2 cellular contexts compared by ENCODE assay signal in the genomic region with DNA sequence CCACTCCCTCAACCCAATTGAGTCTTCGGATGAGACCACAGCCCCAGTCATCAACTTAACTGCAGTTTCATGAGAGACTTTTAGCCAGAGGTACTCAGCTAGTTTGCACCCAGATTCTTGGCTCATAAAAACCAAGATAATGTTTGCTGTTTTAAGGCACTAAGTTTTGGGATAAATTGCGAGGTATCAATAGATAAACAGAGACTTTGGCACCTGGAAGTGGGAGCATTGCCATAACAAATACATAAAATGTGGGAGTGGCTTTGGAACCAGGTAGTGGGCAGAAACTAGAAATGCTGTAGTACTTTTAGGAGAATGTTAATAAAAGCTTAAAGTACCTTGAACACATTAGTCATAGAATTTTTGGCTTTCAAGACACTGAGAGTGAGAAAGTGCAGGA.
TF ChIP-seq lines count a peak whose summit lies in the region.

No MANE protein-coding gene starts in this region.

TF ChIP-seq in liver, 16 proteins besides CTCF, POLR2A, EP300 and RAD21 (continued from another document):
- TF ChIP-seq NR2F2 (IDR thresholded peaks at IDR 0.05) = no peak
- TF ChIP-seq HNF4A (conservative IDR thresholded peaks at IDR 0.05) = peak; percentile 79 to 83
- TF ChIP-seq SP1 (IDR thresholded peaks at IDR 0.05) = peak; percentile 49
- TF ChIP-seq FOXA2 (IDR thresholded peaks at IDR 0.05) = peak; percentile 78
- TF ChIP-seq RXRA (IDR thresholded peaks at IDR 0.05) = peak; percentile 15 to 35

TF ChIP-seq in HepG2, 621 proteins besides CTCF, POLR2A, EP300 and RAD21 (continued from another document):
- TF ChIP-seq, protein P1, sequence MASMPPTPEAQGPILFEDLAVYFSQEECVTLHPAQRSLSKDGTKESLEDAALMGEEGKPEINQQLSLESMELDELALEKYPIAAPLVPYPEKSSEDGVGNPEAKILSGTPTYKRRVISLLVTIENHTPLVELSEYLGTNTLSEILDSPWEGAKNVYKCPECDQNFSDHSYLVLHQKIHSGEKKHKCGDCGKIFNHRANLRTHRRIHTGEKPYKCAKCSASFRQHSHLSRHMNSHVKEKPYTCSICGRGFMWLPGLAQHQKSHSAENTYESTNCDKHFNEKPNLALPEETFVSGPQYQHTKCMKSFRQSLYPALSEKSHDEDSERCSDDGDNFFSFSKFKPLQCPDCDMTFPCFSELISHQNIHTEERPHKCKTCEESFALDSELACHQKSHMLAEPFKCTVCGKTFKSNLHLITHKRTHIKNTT (CRISPR knock-in tag; IDR thresholded peaks at IDR 0.05) = no peak
- TF ChIP-seq HMGA1 (CRISPR knock-in tag; conservative IDR thresholded peaks at IDR 0.05) = no peak
- TF ChIP-seq NR2F1 (CRISPR knock-in tag; IDR thresholded peaks at IDR 0.05) = no peak
- no peak for TF ChIP-seq ZNF138 (CRISPR knock-in tag; IDR thresholded peaks at IDR 0.05; ENCODE audit: low read depth)
- TF ChIP-seq ZBTB20 (CRISPR knock-in tag; IDR thresholded peaks at IDR 0.05; ENCODE audit: borderline replicate concordance, low read depth) = no peak
- TF ChIP-seq RORA (CRISPR knock-in tag; IDR thresholded peaks at IDR 0.05) = no peak
